8 cellular contexts compared by ENCODE assay signal in genomic region chr2:119760237-119760807, GRCh38. TPM values are rescaled to one million over a fixed set of nuclear protein-coding genes. Genes with fewer than 3 reads are reported as not detected.
A peak's percentile ranks its signal among the peaks of the same experiment; 100 is the strongest.
DNase-seq lines count a peak whose midpoint lies in the region; ATAC-seq and TF ChIP-seq lines count a peak whose summit lies in the region.

No MANE protein-coding gene starts in this region.

- POLR2A ChIA-PET in RWPE1 (lab: Yijun Ruan, JAX; ENCODE audit: low non-redundant PET), result no interaction called here
- POLR2A ChIA-PET in naive thymus-derived CD8-positive, alpha-beta T cell (lab: Charles Lee), result interaction anchor here (0.6 to 2.3 kb wide), 20 partner anchors 7 to 470 kb away, joined by 3 to 25 read pairs (median 4); partner anchors contain the start of genes EPB41L5, TMEM177 and TMEM185B

- ATAC-seq in HG02973 (IDR thresholded peaks at IDR 0.05; ENCODE audit: unreplicated experiment), result peak; percentile 6
- peak in 1 of 2 donors; percentile 7 for ATAC-seq in naive thymus-derived CD8-positive, alpha-beta T cell

- DNase-seq in activated effector memory CD4-positive, alpha-beta T cell treated with anti-CD3 and anti-CD28 coated beads, Interleukin-2, amount 50 U/mL, for 16 hours, result peak; percentile 76
- DNase-seq in activated effector memory CD4-positive, alpha-beta T cell treated with Interleukin-2 at 50 U/mL for 16 hours, result no peak
- DNase-seq in RWPE1 (ENCODE audit: low spot score), result peak; percentile 33
- peak; percentile 25 for DNase-seq in effector CD8-positive, alpha-beta T cell (lab: John Stamatoyannopoulos, UW)
- no peak for DNase-seq in naive thymus-derived CD8-positive, alpha-beta T cell
- DNase-seq in middle frontal gyrus (ENCODE audit: extremely low spot score, low spot score), result no peak
- no peak for DNase-seq in EL

- peaks cover 21 to 55% (median 48%) of the 10 kb centered on the region in 4 donors for H3K4me1 Mint-ChIP-seq in naive thymus-derived CD8-positive, alpha-beta T cell

- CTCF ChIA-PET in RWPE1 (lab: Yijun Ruan, JAX), result interaction anchor here (0.6 kb wide), 1 partner anchor 30 kb away, joined by 3 read pairs; no protein-coding TSS in a partner anchor

- peak overlapping the region; percentile 35 to 95 (median 84) for H3K27ac Mint-ChIP-seq in naive thymus-derived CD8-positive, alpha-beta T cell

- H3K36me3 Mint-ChIP-seq in naive thymus-derived CD8-positive, alpha-beta T cell, result no peaks in the 10 kb centered on the region

- peak overlapping the region; percentile 80 to 96 (median 88) for H3K4me3 Mint-ChIP-seq in naive thymus-derived CD8-positive, alpha-beta T cell

- H3K9me3 Mint-ChIP-seq in naive thymus-derived CD8-positive, alpha-beta T cell, result no peaks in the 10 kb centered on the region

- peak overlapping the region; percentile 96 for H3K27ac ChIP-seq in RWPE1

- no peak for TF ChIP-seq CTCF in RWPE1 (conservative IDR thresholded peaks at IDR 0.05; ENCODE audit: low read depth)

- H3K27me3 Mint-ChIP-seq in naive thymus-derived CD8-positive, alpha-beta T cell, result no peaks in the 10 kb centered on the region

RNA-seq across cellular contexts. Expression of gene PTPN4, which starts 0.6 kb away (rescaled TPM):
- 100 to 1,000 TPM; 120 to 124 TPM for total RNA-seq in naive thymus-derived CD8-positive, alpha-beta T cell
- polyA plus RNA-seq in naive thymus-derived CD8-positive, alpha-beta T cell, result 100 to 1,000 TPM in 1 of 3 donors, 10 to 100 TPM in 2; 79.4 to 111 (median 93.0) TPM

Comparison
In these comparisons a context has a peak if more than half of its experiments do, and no peak if none do; other contexts are left out.
1. DNase-seq: peak in activated effector memory CD4-positive, alpha-beta T cell treated with anti-CD3 and anti-CD28 coated beads, Interleukin-2, amount 50 U/mL, for 16 hours (single experiment), RWPE1 (single experiment) and effector CD8-positive, alpha-beta T cell (single experiment); none in activated effector memory CD4-positive, alpha-beta T cell treated with Interleukin-2 at 50 U/mL for 16 hours (single experiment), naive thymus-derived CD8-positive, alpha-beta T cell (0 of 10), middle frontal gyrus (single experiment) and EL (single experiment).